Comparison of ENCODE assay signal across 9 cellular contexts in genomic region chr10:79267449-79267848, GRCh38.
DNase-seq lines count a peak whose midpoint lies in the region; ATAC-seq and TF ChIP-seq lines count a peak whose summit lies in the region.
"Had no signal": no experiment of that assay in that cellular context is flagged by ENCODE, and none has a peak within 500 bp of the region (broad histone marks: within the 10 kb centered on the region; RNA-seq: fewer than 3 reads in every experiment).

No MANE protein-coding gene starts in this region.

- TF ChIP-seq POLR2A in Peyer's patch (IDR thresholded peaks at IDR 0.05), result no peak

- H3K36me3 ChIP-seq in Peyer's patch (peaks cover 0 to 15% (median 0%) of the 10 kb centered on the region in 3 donors), smooth muscle cell (ENCODE audit: low read depth) (no peaks in the 10 kb centered on the region)

- peaks cover 32% of the 10 kb centered on the region for H3K79me2 ChIP-seq in smooth muscle cell (ENCODE audit: low read depth)

- H4K20me1 ChIP-seq in smooth muscle cell (ENCODE audit: low read depth), result peaks cover 64% of the 10 kb centered on the region

- H2AFZ ChIP-seq in smooth muscle cell (ENCODE audit: low read depth), result no peak overlapping the region

- no peak for ATAC-seq in GM21717 (IDR thresholded peaks at IDR 0.05; ENCODE audit: unreplicated experiment)
- ATAC-seq in HG03565 (IDR thresholded peaks at IDR 0.05; ENCODE audit: unreplicated experiment), result no peak

- peak overlapping the region; percentile 46 for H3K9ac ChIP-seq in smooth muscle cell (ENCODE audit: low read depth)

- H3K4me2 ChIP-seq in smooth muscle cell, result peak overlapping the region; percentile 71

- peaks cover 0 to 56% (median 16%) of the 10 kb centered on the region in 4 donors for H3K4me1 ChIP-seq in Peyer's patch
- peaks cover 8% of the 10 kb centered on the region for H3K4me1 ChIP-seq in smooth muscle cell (ENCODE audit: low read depth)

- peak; percentile 57 for TF ChIP-seq CTCF in GM12873 (IDR thresholded peaks at IDR 0.05; ENCODE audit: insufficient read depth, low read depth, low read length, missing control alignments)
- TF ChIP-seq CTCF in Peyer's patch (IDR thresholded peaks at IDR 0.05), result peak in 1 of 6 experiments; percentile 6
- TF ChIP-seq CTCF in foreskin fibroblast (IDR thresholded peaks at IDR 0.05; ENCODE audit: low read depth, low read length), result peak; percentile 14
- TF ChIP-seq CTCF in smooth muscle cell (IDR thresholded peaks at IDR 0.05; ENCODE audit: borderline replicate concordance, insufficient read depth, poor library complexity, severe bottlenecking), result peak; percentile 4

- H3K9me3 ChIP-seq in Peyer's patch, result no peaks in the 10 kb centered on the region
- no peaks in the 10 kb centered on the region for H3K9me3 ChIP-seq in smooth muscle cell (replicated peaks; ENCODE audit: low read depth)

- peaks cover 19% of the 10 kb centered on the region for H3F3A ChIP-seq in smooth muscle cell (ENCODE audit: low read depth)

- DNase-seq in Peyer's patch (no peak), foreskin fibroblast (no peak), smooth muscle cell (lab: John Stamatoyannopoulos, UW; ENCODE audit: unreplicated experiment) (no peak), UCSD-AML1 (lab: John Stamatoyannopoulos, UW; ENCODE audit: unreplicated experiment) (no peak), SW 1271 (lab: John Stamatoyannopoulos, UW) (no peak)
- DNase-seq: NCI-H526 treated with DMSO at 0.1 percent for 48 hours had no signal

- no peaks in the 10 kb centered on the region for H3K27me3 ChIP-seq in Peyer's patch
- H3K27me3 ChIP-seq in smooth muscle cell (ENCODE audit: low read depth), result no peaks in the 10 kb centered on the region

- H3K4me3 ChIP-seq in Peyer's patch (no peak overlapping the region), foreskin fibroblast (ENCODE audit: low read depth in 1 of 2, low read length in 2 of 2) (no peak overlapping the region), smooth muscle cell (no peak overlapping the region)

- 83% methylated on average over 2 of the region's 2 CpGs for WGBS in smooth muscle cell (ENCODE audit: low lambda C conversion rate)

- peak overlapping the region; percentile 67 to 86 (median 73) for H3K27ac ChIP-seq in Peyer's patch
- H3K27ac ChIP-seq in smooth muscle cell (ENCODE audit: low read depth), result peak overlapping the region; percentile 98
